ENCODE assay signal across 2 cellular contexts in the genomic region with DNA sequence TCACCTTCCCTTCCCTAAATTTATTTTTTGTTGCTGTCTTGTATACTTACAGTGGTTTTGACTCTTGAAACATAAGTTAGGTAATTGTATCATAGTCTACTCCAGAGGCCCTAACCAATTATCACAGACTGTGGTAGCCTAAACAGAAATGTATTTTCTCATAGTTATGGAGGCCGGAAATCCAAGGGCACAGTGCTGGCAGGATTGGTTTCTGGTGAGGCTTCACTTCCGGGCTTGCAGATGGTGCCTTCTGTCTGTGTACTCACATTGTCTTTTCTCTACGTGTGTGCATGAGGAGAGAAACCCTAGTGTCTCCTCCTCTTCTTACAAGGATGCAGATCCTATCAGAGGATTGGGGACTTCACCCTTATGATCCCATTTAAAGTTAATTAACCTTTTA.
TF ChIP-seq lines count a peak whose summit lies in the region.

No MANE protein-coding gene starts in this region.

TF ChIP-seq in IMR-90, 13 proteins besides CTCF, POLR2A, EP300 and RAD21:
- TF ChIP-seq RCOR1 (IDR thresholded peaks at IDR 0.05; ENCODE audit: insufficient replicate concordance, low read length) (no peak), RFX5 (IDR thresholded peaks at IDR 0.05; ENCODE audit: low read depth, low read length) (no peak), NFE2L2 (IDR thresholded peaks at IDR 0.05; ENCODE audit: low read depth, low read length) (no peak), MXI1 (IDR thresholded peaks at IDR 0.05; ENCODE audit: borderline replicate concordance, low read depth, low read length) (no peak)

TF ChIP-seq in H1, 55 proteins besides CTCF, POLR2A, EP300 and RAD21:
- TF ChIP-seq, protein P1, sequence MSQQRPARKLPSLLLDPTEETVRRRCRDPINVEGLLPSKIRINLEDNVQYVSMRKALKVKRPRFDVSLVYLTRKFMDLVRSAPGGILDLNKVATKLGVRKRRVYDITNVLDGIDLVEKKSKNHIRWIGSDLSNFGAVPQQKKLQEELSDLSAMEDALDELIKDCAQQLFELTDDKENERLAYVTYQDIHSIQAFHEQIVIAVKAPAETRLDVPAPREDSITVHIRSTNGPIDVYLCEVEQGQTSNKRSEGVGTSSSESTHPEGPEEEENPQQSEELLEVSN (IDR thresholded peaks at IDR 0.05): no peak
- TF ChIP-seq BACH1 (IDR thresholded peaks at IDR 0.05; ENCODE audit: low read length) (no peak), NRF1 (IDR thresholded peaks at IDR 0.05; ENCODE audit: low read depth, low read length) (no peak), SRF (IDR thresholded peaks at IDR 0.05; ENCODE audit: low read depth, low read length) (no peak), CHD1 (IDR thresholded peaks at IDR 0.05; ENCODE audit: low read depth, low read length) (no peak), KDM1A (IDR thresholded peaks at IDR 0.05; ENCODE audit: borderline replicate concordance, low read length) (no peak), ZNF274 (IDR thresholded peaks at IDR 0.05; ENCODE audit: borderline replicate concordance, extremely low read depth, low read length) (no peak), CBX8 (IDR thresholded peaks at IDR 0.05; ENCODE audit: borderline replicate concordance, low read depth, low read length) (no peak), KDM5A (IDR thresholded peaks at IDR 0.05; ENCODE audit: low read length) (no peak), FOSL1 (IDR thresholded peaks at IDR 0.05; ENCODE audit: insufficient read depth, low read depth, low read length) (no peak), SP2 (IDR thresholded peaks at IDR 0.05; ENCODE audit: low read length) (no peak), SP1 (IDR thresholded peaks at IDR 0.05; ENCODE audit: low read depth, low read length) (no peak), ASH2L (IDR thresholded peaks at IDR 0.05; ENCODE audit: low read length) (no peak), RFX5 (IDR thresholded peaks at IDR 0.05; ENCODE audit: borderline replicate concordance, low read depth, low read length) (no peak), GABPA (IDR thresholded peaks at IDR 0.05; ENCODE audit: borderline replicate concordance, insufficient read depth, low read length) (no peak), HDAC2 (IDR thresholded peaks at IDR 0.05; ENCODE audit: borderline replicate concordance in 1 of 2, low read depth in 2 of 2, low read length in 2 of 2) (no peak), RXRA (IDR thresholded peaks at IDR 0.05; ENCODE audit: insufficient read depth, low read depth, low read length) (no peak)
- TF ChIP-seq, protein P2, sequence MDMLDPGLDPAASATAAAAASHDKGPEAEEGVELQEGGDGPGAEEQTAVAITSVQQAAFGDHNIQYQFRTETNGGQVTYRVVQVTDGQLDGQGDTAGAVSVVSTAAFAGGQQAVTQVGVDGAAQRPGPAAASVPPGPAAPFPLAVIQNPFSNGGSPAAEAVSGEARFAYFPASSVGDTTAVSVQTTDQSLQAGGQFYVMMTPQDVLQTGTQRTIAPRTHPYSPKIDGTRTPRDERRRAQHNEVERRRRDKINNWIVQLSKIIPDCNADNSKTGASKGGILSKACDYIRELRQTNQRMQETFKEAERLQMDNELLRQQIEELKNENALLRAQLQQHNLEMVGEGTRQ (IDR thresholded peaks at IDR 0.05; ENCODE audit: low read length): no peak
